ENCODE assay signal across 17 cellular contexts in genomic region chr1:116561563-116561962, GRCh38.
"Had no signal": no experiment of that assay in that cellular context is flagged by ENCODE, and none has a peak within 500 bp of the region (broad histone marks: within the 10 kb centered on the region; RNA-seq: fewer than 3 reads in every experiment).

No MANE protein-coding gene starts in this region.

- H3K4me1 ChIP-seq: ascending aorta, thyroid gland had no signal

- H3K27ac Mint-ChIP-seq: progenitor cell of endocrine pancreas had no signal

- H3K9me3 ChIP-seq: ascending aorta, esophagus squamous epithelium, thyroid gland, vagina had no signal

- DNase-seq: activated CD4-positive, alpha-beta T cell treated with anti-CD3 and anti-CD28 coated beads, Interleukin-2, amount 50 U/mL, for 4 hours; activated CD8-positive, alpha-beta memory T cell treated with anti-CD3 and anti-CD28 coated beads, Interleukin-2, amount 50 U/mL, for 4 hours; activated naive CD4-positive, alpha-beta T cell; activated naive CD8-positive, alpha-beta T cell treated with anti-CD3 and anti-CD28 coated beads, Interleukin-2, amount 50 U/mL, for 24 hours; esophagus squamous epithelium; glutamatergic neuron; immature natural killer cell; naive thymus-derived CD8-positive, alpha-beta T cell; occipital lobe; right cardiac atrium; stimulated activated CD4-positive, alpha-beta T cell treated with anti-CD3 and anti-CD28 coated beads, Interleukin-2, amount 100 ng/mL, for 48 hours; thyroid gland had no signal

- H3K27ac ChIP-seq: ascending aorta, esophagus squamous epithelium, thyroid gland, vagina had no signal

- H3K4me3 ChIP-seq: ascending aorta, esophagus squamous epithelium, lung, thyroid gland, vagina had no signal

- H3K36me3 ChIP-seq: ascending aorta, esophagus squamous epithelium, thyroid gland had no signal

- ATAC-seq: activated naive CD8-positive, alpha-beta T cell treated with anti-CD3 and anti-CD28 coated beads, Interleukin-2, amount 50 U/mL, for 24 hours; naive thymus-derived CD8-positive, alpha-beta T cell; right cardiac atrium had no signal

- H3K4me3 Mint-ChIP-seq: activated naive CD8-positive, alpha-beta T cell treated with anti-CD3 and anti-CD28 coated beads, Interleukin-2, amount 50 U/mL, for 24 hours; naive thymus-derived CD8-positive, alpha-beta T cell; T-helper 1 cell treated with Interleukin-12 subunit alpha and Interleukin-12 subunit beta and Interleukin-4 antibody, amounts not matched to agents 30 μg/mL and 1 μg/mL, for 36 hours had no signal

- H3K27me3 ChIP-seq: ascending aorta, esophagus squamous epithelium, thyroid gland, vagina had no signal

- H3K27me3 Mint-ChIP-seq: activated naive CD8-positive, alpha-beta T cell treated with anti-CD3 and anti-CD28 coated beads, Interleukin-2, amount 50 U/mL, for 24 hours; progenitor cell of endocrine pancreas had no signal
